In the genomic region with DNA sequence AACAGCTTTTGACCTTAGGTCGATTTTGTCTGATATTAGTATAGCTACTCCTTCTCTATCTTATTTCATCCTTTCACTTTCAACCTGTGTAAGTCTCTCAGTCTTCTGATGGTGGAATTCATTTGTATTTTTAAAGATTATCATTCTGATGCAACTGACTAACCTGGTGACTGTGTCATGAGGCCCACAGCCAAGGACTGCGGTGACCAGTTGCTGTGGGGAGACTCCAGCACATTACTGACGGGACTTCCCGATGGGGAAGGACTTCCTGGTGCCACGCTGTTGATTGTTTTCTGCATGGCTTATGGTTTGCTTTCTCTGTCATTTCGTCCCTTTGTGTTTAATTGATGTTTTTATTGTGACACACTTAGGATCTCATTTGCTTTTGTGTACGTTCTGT, we compare ENCODE assay signal across 8 cellular contexts. TPM values are rescaled to one million over a fixed set of nuclear protein-coding genes. Genes with fewer than 3 reads are reported as not detected.
DNase-seq lines count a peak whose midpoint lies in the region; ATAC-seq and TF ChIP-seq lines count a peak whose summit lies in the region.

No MANE protein-coding gene starts in this region.

- H3K36me3 ChIP-seq in CD8-positive, alpha-beta T cell (ENCODE audit: insufficient read depth, low read length), result no peaks in the 10 kb centered on the region

- ATAC-seq in CD8-positive, alpha-beta T cell, result peak; percentile 78
- peak; percentile 74 for ATAC-seq in GM19035 (IDR thresholded peaks at IDR 0.05; ENCODE audit: unreplicated experiment)
- no peak for ATAC-seq in HG02970 (IDR thresholded peaks at IDR 0.05; ENCODE audit: low FRiP score, unreplicated experiment)

- peak in 1 of 7 experiments; percentile 43 for DNase-seq in CD8-positive, alpha-beta T cell
- peak; percentile 32 for DNase-seq in dermis blood vessel endothelial cell
- DNase-seq in NCI-H2107 treated with DMSO at 0.1 percent for 48 hours (lab: John Stamatoyannopoulos, UW; ENCODE audit: unreplicated experiment), result no peak
- DNase-seq in mesenteric fat pad (ENCODE audit: low spot score), result no peak
- no peak for DNase-seq in progenitor cell of endocrine pancreas (ENCODE audit: low spot score, unreplicated experiment)

- intact Hi-C loops in CD8-positive, alpha-beta T cell (cut with DNase I, micrococcal nuclease), result no loop called here

- no peaks in the 10 kb centered on the region for H3K4me1 ChIP-seq in CD8-positive, alpha-beta T cell (ENCODE audit: insufficient read depth, low read length)

- POLR2A ChIA-PET in CD8-positive, alpha-beta T cell (lab: Charles Lee), result no interaction called here

- no peaks in the 10 kb centered on the region for H3K36me3 Mint-ChIP-seq in CD8-positive, alpha-beta T cell
- H3K36me3 Mint-ChIP-seq in IgD-negative memory B cell, result peaks cover 3% of the 10 kb centered on the region
- H3K36me3 Mint-ChIP-seq in progenitor cell of endocrine pancreas (ENCODE audit: insufficient read depth), result peaks cover 3% of the 10 kb centered on the region

- H3K9me3 Mint-ChIP-seq in CD8-positive, alpha-beta T cell, result no peaks in the 10 kb centered on the region
- H3K9me3 Mint-ChIP-seq in IgD-negative memory B cell (no peaks in the 10 kb centered on the region), progenitor cell of endocrine pancreas (ENCODE audit: low read depth) (peaks cover 4% of the 10 kb centered on the region)

- no peaks in the 10 kb centered on the region for H3K9me3 ChIP-seq in CD8-positive, alpha-beta T cell (ENCODE audit: low read length)

- peaks cover 7% of the 10 kb centered on the region for H3K4me1 Mint-ChIP-seq in CD8-positive, alpha-beta T cell (ENCODE audit: low read depth)
- H3K4me1 Mint-ChIP-seq in IgD-negative memory B cell, result peaks cover 6 to 10% (median 9%) of the 10 kb centered on the region in 3 donors
- no peaks in the 10 kb centered on the region for H3K4me1 Mint-ChIP-seq in progenitor cell of endocrine pancreas (ENCODE audit: low read depth)

- no peak overlapping the region for H3K27ac ChIP-seq in CD8-positive, alpha-beta T cell (ENCODE audit: low read depth, low read length)

- H3K27me3 ChIP-seq in CD8-positive, alpha-beta T cell (ENCODE audit: insufficient read depth, low read length), result no peaks in the 10 kb centered on the region

- CTCF ChIA-PET in CD8-positive, alpha-beta T cell (lab: Charles Lee), result interaction anchor here (1.4 to 3.6 kb wide), 3 partner anchors 17 to 415 kb away, joined by 3 to 15 read pairs (median 11); no protein-coding TSS in a partner anchor

- H3K4me3 Mint-ChIP-seq in CD8-positive, alpha-beta T cell, result peak overlapping the region; percentile 65
- H3K4me3 Mint-ChIP-seq in IgD-negative memory B cell (peak overlapping the region; percentile 4 to 90 (median 83)), progenitor cell of endocrine pancreas (ENCODE audit: low read depth) (no peak overlapping the region)

- H3K27me3 Mint-ChIP-seq in CD8-positive, alpha-beta T cell (ENCODE audit: low read depth), result no peaks in the 10 kb centered on the region
- peaks cover 2% of the 10 kb centered on the region for H3K27me3 Mint-ChIP-seq in IgD-negative memory B cell
- H3K27me3 Mint-ChIP-seq in progenitor cell of endocrine pancreas, result no peaks in the 10 kb centered on the region

- no peak for TF ChIP-seq CTCF in CD8-positive, alpha-beta T cell (IDR thresholded peaks at IDR 0.05)
- TF ChIP-seq CTCF in progenitor cell of endocrine pancreas (IDR thresholded peaks at IDR 0.05; ENCODE audit: unreplicated experiment), result no peak

- no peak overlapping the region for H3K27ac Mint-ChIP-seq in CD8-positive, alpha-beta T cell
- H3K27ac Mint-ChIP-seq in IgD-negative memory B cell (peak overlapping the region in 1 of 3 donors; percentile 10), progenitor cell of endocrine pancreas (no peak overlapping the region)

- no peak overlapping the region for H3K4me3 ChIP-seq in CD8-positive, alpha-beta T cell (ENCODE audit: low read depth, low read length)

RNA-seq across cellular contexts. Expression of gene RMI2, which starts 34.2 kb away (rescaled TPM):
- under 1 TPM; 0.69 to 0.73 TPM for total RNA-seq in CD8-positive, alpha-beta T cell
- polyA plus RNA-seq in IgD-negative memory B cell, result 13.8 TPM
- total RNA-seq in dermis blood vessel endothelial cell (5.1 and 8.1 TPM in 2 replicates), mesenteric fat pad (0.45 TPM), progenitor cell of endocrine pancreas (32.5 and 33.6 TPM in 2 replicates)
